ENCODE assay signal across 6 cellular contexts in genomic region chr22:40758851-40759250, GRCh38.
DNase-seq lines count a peak whose midpoint lies in the region; TF ChIP-seq lines count a peak whose summit lies in the region.
"Not testable (repeated sequence)": the region's sequence is repeated elsewhere in the genome, so short reads cannot be mapped to it uniquely, and the experiment has no call there.

No MANE protein-coding gene starts in this region.

- peak overlapping the region; percentile 23 for H3K27ac Mint-ChIP-seq in activated T-helper 1 cell treated with anti-CD3 and anti-CD28 coated beads, Interleukin-12 subunit alpha, Interleukin-12 subunit beta, Interleukin-2, Interleukin-4 antibody, amounts not matched to agents 30 ng/mL and 10 ng/mL and 1 ng/mL, durations not matched to agents 14 hours and 24 hours and 36 hours

- H3K9me3 Mint-ChIP-seq in activated T-helper 1 cell treated with anti-CD3 and anti-CD28 coated beads, Interleukin-12 subunit alpha, Interleukin-12 subunit beta, Interleukin-2, Interleukin-4 antibody, amounts not matched to agents 30 ng/mL and 10 ng/mL and 1 ng/mL, durations not matched to agents 14 hours and 24 hours and 36 hours, result not testable (repeated sequence)

- CTCF ChIA-PET in RWPE1 (lab: Yijun Ruan, JAX), result interaction anchor here (1.3 to 2.0 kb wide), 2 partner anchors 33 to 76 kb away, joined by 4 to 13 read pairs; no protein-coding TSS in a partner anchor

- intact Hi-C loops in activated T-helper 1 cell treated with anti-CD3 and anti-CD28 coated beads, Interleukin-12 subunit alpha, Interleukin-12 subunit beta, Interleukin-2, Interleukin-4 antibody, amounts not matched to agents 30 ng/mL and 10 ng/mL and 1 ng/mL, durations not matched to agents 14 hours and 24 hours and 36 hours (cut with micrococcal nuclease); esophagus squamous epithelium (cut with DNase I): not testable (repeated sequence)

- not testable (repeated sequence) for H3K4me1 Mint-ChIP-seq in activated T-helper 1 cell treated with anti-CD3 and anti-CD28 coated beads, Interleukin-12 subunit alpha, Interleukin-12 subunit beta, Interleukin-2, Interleukin-4 antibody, amounts not matched to agents 30 ng/mL and 10 ng/mL and 1 ng/mL, durations not matched to agents 14 hours and 24 hours and 36 hours (ENCODE audit: low read depth)

- TF ChIP-seq CTCF in RWPE1 (conservative IDR thresholded peaks at IDR 0.05; ENCODE audit: low read depth); esophagus squamous epithelium (IDR thresholded peaks at IDR 0.05); suprapubic skin (IDR thresholded peaks at IDR 0.05): not testable (repeated sequence)

- H3K4me3 ChIP-seq in esophagus squamous epithelium, suprapubic skin: not testable (repeated sequence)

- H3K36me3 Mint-ChIP-seq in activated T-helper 1 cell treated with anti-CD3 and anti-CD28 coated beads, Interleukin-12 subunit alpha, Interleukin-12 subunit beta, Interleukin-2, Interleukin-4 antibody, amounts not matched to agents 30 ng/mL and 10 ng/mL and 1 ng/mL, durations not matched to agents 14 hours and 24 hours and 36 hours (ENCODE audit: low read depth), result not testable (repeated sequence)

- H3K36me3 ChIP-seq in esophagus squamous epithelium, suprapubic skin: not testable (repeated sequence)

- H3K27me3 ChIP-seq in esophagus squamous epithelium, suprapubic skin: not testable (repeated sequence)

- H3K9me3 ChIP-seq in esophagus squamous epithelium, suprapubic skin: not testable (repeated sequence)

- POLR2A ChIA-PET in RWPE1 (lab: Yijun Ruan, JAX; ENCODE audit: low non-redundant PET), result not testable (repeated sequence)

- H3K4me1 ChIP-seq in esophagus squamous epithelium (peaks cover 10 to 47% (median 21%) of the 10 kb centered on the region in 3 donors), suprapubic skin (peaks cover 22% of the 10 kb centered on the region)

- not testable (repeated sequence) for TF ChIP-seq POLR2A in esophagus squamous epithelium (IDR thresholded peaks at IDR 0.05); suprapubic skin (IDR thresholded peaks at IDR 0.05)

- 60 to 62% methylated on average over 12 to 13 of the region's 13 CpGs for WGBS in esophagus squamous epithelium, 2 donors
- 85% methylated on average over 13 of the region's 13 CpGs for WGBS in suprapubic skin

- DNase-seq in NCI-H2171 treated with DMSO at 0.1 percent for 48 hours (lab: John Stamatoyannopoulos, UW) (peak; percentile 18), mesenteric fat pad (ENCODE audit: low spot score) (peak; percentile 59)
- not testable (repeated sequence) for DNase-seq in RWPE1 (ENCODE audit: low spot score); activated T-helper 1 cell treated with anti-CD3 and anti-CD28 coated beads, Interleukin-12 subunit alpha, Interleukin-12 subunit beta, Interleukin-2, Interleukin-4 antibody, amounts not matched to agents 30 ng/mL and 10 ng/mL and 1 ng/mL, durations not matched to agents 14 hours and 24 hours and 36 hours (ENCODE audit: low spot score); esophagus squamous epithelium (lab: John Stamatoyannopoulos, UW); suprapubic skin (ENCODE audit: low spot score in 2 of 2)

- peak overlapping the region; percentile 47; the same call in 1 of the 2 replicates for H3K27ac ChIP-seq in RWPE1
- peak overlapping the region; percentile 50 to 81 (median 66) for H3K27ac ChIP-seq in esophagus squamous epithelium
- peak overlapping the region; percentile 62 for H3K27ac ChIP-seq in suprapubic skin

- H3K4me3 Mint-ChIP-seq in activated T-helper 1 cell treated with anti-CD3 and anti-CD28 coated beads, Interleukin-12 subunit alpha, Interleukin-12 subunit beta, Interleukin-2, Interleukin-4 antibody, amounts not matched to agents 30 ng/mL and 10 ng/mL and 1 ng/mL, durations not matched to agents 14 hours and 24 hours and 36 hours, result not testable (repeated sequence)

- TF ChIP-seq EP300 in suprapubic skin (IDR thresholded peaks at IDR 0.05), result not testable (repeated sequence)

- H3K27me3 Mint-ChIP-seq in activated T-helper 1 cell treated with anti-CD3 and anti-CD28 coated beads, Interleukin-12 subunit alpha, Interleukin-12 subunit beta, Interleukin-2, Interleukin-4 antibody, amounts not matched to agents 30 ng/mL and 10 ng/mL and 1 ng/mL, durations not matched to agents 14 hours and 24 hours and 36 hours (ENCODE audit: insufficient read depth), result not testable (repeated sequence)
